In genomic region chr18:47953471-47953931, GRCh38 we compare ENCODE assay signal across 8 cellular contexts. TPM values are rescaled to one million over a fixed set of nuclear protein-coding genes. Genes with fewer than 3 reads are reported as not detected.
A peak's percentile ranks its signal among the peaks of the same experiment; 100 is the strongest.
DNase-seq lines count a peak whose midpoint lies in the region; ATAC-seq and TF ChIP-seq lines count a peak whose summit lies in the region.

No MANE protein-coding gene starts in this region.

- DNase-seq in stimulated activated CD4-positive, alpha-beta T cell treated with anti-CD3 and anti-CD28 coated beads, Interleukin-1b, Interleukin-23, amount 100 ng/mL, for 48 hours: peak; percentile 6
- no peak for DNase-seq in stimulated activated CD4-positive, alpha-beta T cell treated with anti-CD3 and anti-CD28 coated beads, Interleukin-12 subunit alpha, Interleukin-12 subunit beta, amount 100 ng/mL, for 4 hours
- DNase-seq in NCI-H524 treated with DMSO at 0.1 percent for 48 hours (lab: John Stamatoyannopoulos, UW): peak; percentile 90
- DNase-seq in adrenal gland: peak; percentile 35 to 67 (median 61)
- DNase-seq in kidney tubule cell (ENCODE audit: low spot score): peak; percentile 88
- DNase-seq in NCI-H345 treated with DMSO at 0.1 percent for 48 hours (lab: John Stamatoyannopoulos, UW; ENCODE audit: unreplicated experiment): no peak
- DNase-seq in HEK293T (ENCODE audit: extremely low spot score): no peak

- no peak overlapping the region for H3K4me3 ChIP-seq in adrenal gland

- WGBS in adrenal gland, 4 donors: 9 to 32% (median 17%) methylated on average over 6 of the region's 6 CpGs

- peaks cover 0 to 7% of the 10 kb centered on the region in 2 donors for H3K4me1 ChIP-seq in adrenal gland (replicated peaks in 1 of 2)

- intact Hi-C loops in adrenal gland (cut with DNase I): no loop called here

- no peak for TF ChIP-seq CTCF in adrenal gland (IDR thresholded peaks at IDR 0.05)

- no peaks in the 10 kb centered on the region for H3K27me3 ChIP-seq in adrenal gland

- CTCF ChIA-PET in HEK293T (lab: Yijun Ruan, JAX): no interaction called here

- no peaks in the 10 kb centered on the region for H3K9me3 ChIP-seq in adrenal gland (replicated peaks in 1 of 3)

- POLR2A ChIA-PET in HEK293T (lab: Yijun Ruan, JAX): no interaction called here

- peak overlapping the region; percentile 8 to 65 (median 24) for H3K27ac ChIP-seq in adrenal gland

- H3K36me3 ChIP-seq in adrenal gland (replicated peaks in 1 of 2): no peaks in the 10 kb centered on the region

- ATAC-seq in HG02884 (IDR thresholded peaks at IDR 0.05; ENCODE audit: unreplicated experiment): peak; percentile 87

- TF ChIP-seq POLR2A in adrenal gland (IDR thresholded peaks at IDR 0.05): no peak

TF ChIP-seq in HEK293T, 16 proteins besides CTCF, POLR2A, EP300 and RAD21:
- no peak for TF ChIP-seq FOXM1 (IDR thresholded peaks at IDR 0.05; ENCODE audit: borderline replicate concordance)
- no peak for TF ChIP-seq SUZ12 (IDR thresholded peaks at IDR 0.05)
- no peak for TF ChIP-seq ZNF384 (IDR thresholded peaks at IDR 0.05)
- no peak for TF ChIP-seq TARDBP (IDR thresholded peaks at IDR 0.05)
- no peak for TF ChIP-seq BHLHE40 (IDR thresholded peaks at IDR 0.05; ENCODE audit: borderline replicate concordance)
- TF ChIP-seq ELF4 (IDR thresholded peaks at IDR 0.05): no peak
- no peak for TF ChIP-seq L3MBTL2 (conservative IDR thresholded peaks at IDR 0.05)
- TF ChIP-seq FOXA1 (IDR thresholded peaks at IDR 0.05): no peak
- TF ChIP-seq ARNT (IDR thresholded peaks at IDR 0.05): no peak
- no peak for TF ChIP-seq NFRKB (IDR thresholded peaks at IDR 0.05)
- TF ChIP-seq, protein P1, sequence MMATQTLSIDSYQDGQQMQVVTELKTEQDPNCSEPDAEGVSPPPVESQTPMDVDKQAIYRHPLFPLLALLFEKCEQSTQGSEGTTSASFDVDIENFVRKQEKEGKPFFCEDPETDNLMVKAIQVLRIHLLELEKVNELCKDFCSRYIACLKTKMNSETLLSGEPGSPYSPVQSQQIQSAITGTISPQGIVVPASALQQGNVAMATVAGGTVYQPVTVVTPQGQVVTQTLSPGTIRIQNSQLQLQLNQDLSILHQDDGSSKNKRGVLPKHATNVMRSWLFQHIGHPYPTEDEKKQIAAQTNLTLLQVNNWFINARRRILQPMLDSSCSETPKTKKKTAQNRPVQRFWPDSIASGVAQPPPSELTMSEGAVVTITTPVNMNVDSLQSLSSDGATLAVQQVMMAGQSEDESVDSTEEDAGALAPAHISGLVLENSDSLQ (IDR thresholded peaks at IDR 0.05): no peak
- no peak for TF ChIP-seq FOXK2 (IDR thresholded peaks at IDR 0.05)
- TF ChIP-seq SP1 (IDR thresholded peaks at IDR 0.05): no peak
- no peak for TF ChIP-seq LEF1 (IDR thresholded peaks at IDR 0.05; ENCODE audit: borderline replicate concordance)
- no peak for TF ChIP-seq HDGF (IDR thresholded peaks at IDR 0.05; ENCODE audit: borderline replicate concordance)
- TF ChIP-seq CTBP1 (IDR thresholded peaks at IDR 0.05; ENCODE audit: borderline replicate concordance): no peak

RNA-seq across cellular contexts. Expression of gene SMAD2, which starts 23.0 kb away (rescaled TPM):
- total RNA-seq in adrenal gland: 100 to 1,000 TPM in 7 of 8 donors, 10 to 100 TPM in 1; 73.8 to 270 (median 145) TPM
- polyA plus RNA-seq in adrenal gland: 100 to 1,000 TPM in 1 of 3 donors, 10 to 100 TPM in 2; 20.9 to 163 (median 22.8) TPM

Comparison
In these comparisons a context has a peak if more than half of its experiments do, and no peak if none do; other contexts are left out.
1. DNase-seq: peak in stimulated activated CD4-positive, alpha-beta T cell treated with anti-CD3 and anti-CD28 coated beads, Interleukin-1b, Interleukin-23, amount 100 ng/mL, for 48 hours (single experiment), NCI-H524 treated with DMSO at 0.1 percent for 48 hours (single experiment), adrenal gland (7 of 7) and kidney tubule cell (single experiment); none in stimulated activated CD4-positive, alpha-beta T cell treated with anti-CD3 and anti-CD28 coated beads, Interleukin-12 subunit alpha, Interleukin-12 subunit beta, amount 100 ng/mL, for 4 hours (single experiment), NCI-H345 treated with DMSO at 0.1 percent for 48 hours (single experiment) and HEK293T (single experiment).